28 cellular contexts compared by ENCODE assay signal in the genomic region with DNA sequence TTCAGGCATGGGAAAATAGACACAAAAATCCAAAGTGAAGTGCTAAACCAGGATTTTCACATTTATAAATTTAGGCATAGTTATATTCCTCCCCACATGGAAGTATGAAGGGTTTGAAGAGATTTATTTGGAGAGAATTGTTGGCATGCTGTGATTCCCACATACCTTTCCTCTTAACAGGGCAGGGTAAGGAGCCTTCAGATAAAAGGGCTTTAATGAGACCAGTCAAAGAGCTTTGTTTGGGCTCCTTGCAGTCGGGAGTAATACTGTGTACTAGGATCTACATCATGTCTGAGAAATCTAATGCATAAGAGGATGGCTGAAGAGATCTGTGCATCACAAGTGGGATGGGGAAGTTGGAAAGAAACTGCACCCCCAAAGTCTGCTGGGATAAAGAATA.
"Had no signal": no experiment of that assay in that cellular context is flagged by ENCODE, and none has a peak within 500 bp of the region (broad histone marks: within the 10 kb centered on the region; RNA-seq: fewer than 3 reads in every experiment).

No MANE protein-coding gene starts in this region.

- ATAC-seq: activated CD4-positive, CD25-positive, alpha-beta regulatory T cell treated with anti-CD3 and anti-CD28 coated beads, Interleukin-2, amount 50 U/mL, for 24 hours; activated CD8-positive, alpha-beta T cell treated with anti-CD3 and anti-CD28 coated beads for 36 hours; activated T-cell treated with anti-CD3 and anti-CD28 coated beads, Interleukin-2, amount 50 U/mL, for 4 hours; activated T-helper 17 cell treated with anti-CD3 and anti-CD28 coated beads, Interleukin-2, amount 50 U/mL, for 72 hours; esophagus mucosa; foreskin keratinocyte; gastrocnemius medialis; T-helper 17 cell had no signal

- DNase-seq: activated B cell treated with CpG ODN at 0.5 μM for 24 hours; activated CD4-positive, alpha-beta T cell treated with anti-CD3 and anti-CD28 coated beads for 48 hours; activated CD4-positive, alpha-beta T cell treated with anti-CD3 and anti-CD28 coated beads, Interleukin-2, amount 50 U/mL, for 1 hour; activated CD4-positive, alpha-beta T cell treated with anti-CD3 and anti-CD28 coated beads, Interleukin-2, amount 50 U/mL, for 48 hours; activated CD8-positive, alpha-beta memory T cell treated with anti-CD3 and anti-CD28 coated beads for 24 hours; activated CD8-positive, alpha-beta T cell treated with anti-CD3 and anti-CD28 coated beads for 36 hours; activated effector memory CD4-positive, alpha-beta T cell treated with Interleukin-2 at 50 U/mL for 16 hours; activated gamma-delta T cell treated with Interleukin-2 at 50 U/mL for 16 hours; activated naive CD4-positive, alpha-beta T cell treated with anti-CD3 and anti-CD28 coated beads, Interleukin-2, amount 50 U/mL, for 16 hours; activated naive CD4-positive, alpha-beta T cell treated with Interleukin-2 at 50 U/mL for 16 hours; activated T-cell treated with anti-CD3 and anti-CD28 coated beads, Interleukin-2, amount 50 U/mL, for 4 hours; amygdala; aorta; brain microvascular endothelial cell; dorsolateral prefrontal cortex; effector memory CD4-positive, alpha-beta T cell; endodermal cell; foreskin keratinocyte; gastrocnemius medialis; glutamatergic neuron; T-helper 1 cell; T-helper 17 cell; T1000; WERI-Rb-1 had no signal

- H3K4me3 ChIP-seq: coronary artery, dorsolateral prefrontal cortex, gastrocnemius medialis had no signal
